Comparison of ENCODE assay signal across 20 cellular contexts in the genomic region with DNA sequence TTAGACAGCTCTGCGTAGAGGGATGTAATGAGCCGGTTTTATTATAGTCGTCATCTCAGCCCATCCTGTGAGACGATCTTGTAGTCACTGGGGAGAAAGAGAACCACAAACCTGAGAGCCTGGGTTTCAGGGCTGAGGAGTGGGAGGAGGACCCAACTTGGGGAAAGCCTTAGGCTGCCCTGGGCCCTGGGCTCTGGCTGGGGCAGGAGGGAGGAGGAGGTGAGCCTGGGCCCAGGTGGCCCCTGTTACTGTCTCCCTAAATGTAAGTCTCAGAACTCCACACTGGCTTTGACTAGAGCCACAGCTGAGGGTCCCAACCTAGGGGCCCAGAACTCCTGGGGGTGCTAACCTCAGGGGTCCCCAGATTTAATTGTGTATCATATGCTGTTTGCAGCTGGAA.
DNase-seq lines count a peak whose midpoint lies in the region; ATAC-seq, FAIRE-seq and TF ChIP-seq lines count a peak whose summit lies in the region.
"Had no signal": no experiment of that assay in that cellular context is flagged by ENCODE, and none has a peak within 500 bp of the region (broad histone marks: within the 10 kb centered on the region; RNA-seq: fewer than 3 reads in every experiment).

No MANE protein-coding gene starts in this region.

- no peaks in the 10 kb centered on the region for H3K36me3 ChIP-seq in RWPE2 (ENCODE audit: low read depth)
- H3K36me3 ChIP-seq in lung (ENCODE audit: control insufficient read depth in 2 of 2, insufficient read depth in 2 of 2, low read length in 2 of 2), result no peaks in the 10 kb centered on the region
- H3K36me3 ChIP-seq in vagina, result no peaks in the 10 kb centered on the region
- H3K36me3 ChIP-seq: HAP-1 had no signal

- no peak for TF ChIP-seq CTCF in RWPE2 (IDR thresholded peaks at IDR 0.05; ENCODE audit: poor library complexity, severe bottlenecking)
- TF ChIP-seq CTCF in lung (IDR thresholded peaks at IDR 0.05; ENCODE audit: control extremely low read depth, extremely low read depth), result no peak
- TF ChIP-seq CTCF in vagina (IDR thresholded peaks at IDR 0.05), result no peak
- TF ChIP-seq CTCF in D721Med (IDR thresholded peaks at IDR 0.05; ENCODE audit: insufficient read depth, missing control alignments), result no peak

- H3K27ac Mint-ChIP-seq in activated CD8-positive, alpha-beta memory T cell treated with anti-CD3 and anti-CD28 coated beads, Interleukin-2, amount 10 ng/mL, durations not matched to agents 7 days and 5 days, result no peak overlapping the region
- H3K27ac Mint-ChIP-seq: CD4-positive, alpha-beta memory T cell had no signal

- no peak for TF ChIP-seq POLR2A in vagina (IDR thresholded peaks at IDR 0.05)

- peaks cover 3% of the 10 kb centered on the region for H3K27me3 Mint-ChIP-seq in activated CD8-positive, alpha-beta memory T cell treated with anti-CD3 and anti-CD28 coated beads, Interleukin-2, amount 10 ng/mL, durations not matched to agents 7 days and 5 days

- intact Hi-C loops in vagina (cut with DNase I), result no loop called here

- ATAC-seq in activated CD8-positive, alpha-beta memory T cell treated with anti-CD3 and anti-CD28 coated beads, Interleukin-2, amount 10 ng/mL, durations not matched to agents 7 days and 5 days, result no peak
- ATAC-seq in RWPE2 (ENCODE audit: low read depth) (no peak), lung (ENCODE audit: insufficient read depth, low FRiP score) (no peak), HG03378 (IDR thresholded peaks at IDR 0.05; ENCODE audit: unreplicated experiment) (no peak)
- ATAC-seq: HepG2 had no signal

- no peak overlapping the region for H3K4me3 ChIP-seq in RWPE2 (ENCODE audit: severe bottlenecking)
- no peak overlapping the region for H3K4me3 ChIP-seq in lung
- no peak overlapping the region for H3K4me3 ChIP-seq in vagina
- H3K4me3 ChIP-seq: HAP-1 had no signal

- H3K27me3 ChIP-seq in RWPE2 (ENCODE audit: insufficient read depth, poor library complexity, severe bottlenecking) (no peaks in the 10 kb centered on the region), lung (ENCODE audit: control insufficient read depth, insufficient read depth) (no peaks in the 10 kb centered on the region), vagina (no peaks in the 10 kb centered on the region)

- no peaks in the 10 kb centered on the region for H3K9me3 ChIP-seq in RWPE2 (ENCODE audit: severe bottlenecking)
- H3K9me3 ChIP-seq in lung (ENCODE audit: control insufficient read depth in 2 of 2, insufficient read depth in 1 of 2, low read length in 1 of 2), result peaks cover 0 to 1% of the 10 kb centered on the region in 2 donors
- no peaks in the 10 kb centered on the region for H3K9me3 ChIP-seq in vagina
- H3K9me3 ChIP-seq: HAP-1 had no signal

- H3K4me1 Mint-ChIP-seq in activated CD8-positive, alpha-beta memory T cell treated with anti-CD3 and anti-CD28 coated beads, Interleukin-2, amount 10 ng/mL, durations not matched to agents 7 days and 5 days, result no peaks in the 10 kb centered on the region
- H3K4me1 Mint-ChIP-seq: CD4-positive, alpha-beta memory T cell had no signal

- H3K27ac ChIP-seq in RWPE2 (ENCODE audit: poor library complexity, severe bottlenecking) (no peak overlapping the region), lung (ENCODE audit: low read depth in 1 of 2, low read length in 1 of 2) (no peak overlapping the region), vagina (no peak overlapping the region)
- H3K27ac ChIP-seq: C4-2B had no signal

- no peaks in the 10 kb centered on the region for H3K4me1 ChIP-seq in RWPE2 (ENCODE audit: insufficient read depth, poor library complexity, severe bottlenecking)
- no peaks in the 10 kb centered on the region for H3K4me1 ChIP-seq in lung (ENCODE audit: control insufficient read depth in 2 of 2, insufficient read depth in 2 of 2, low read length in 2 of 2)
- no peaks in the 10 kb centered on the region for H3K4me1 ChIP-seq in vagina
- H3K4me1 ChIP-seq: HAP-1 had no signal

- H3K36me3 Mint-ChIP-seq in activated CD8-positive, alpha-beta memory T cell treated with anti-CD3 and anti-CD28 coated beads, Interleukin-2, amount 10 ng/mL, durations not matched to agents 7 days and 5 days, result no peaks in the 10 kb centered on the region
- H3K36me3 Mint-ChIP-seq: CD4-positive, alpha-beta memory T cell had no signal

- 71% methylated on average over 4 of the region's 4 CpGs for WGBS in lung, 2 donors

- no peak overlapping the region for H3K4me3 Mint-ChIP-seq in activated CD8-positive, alpha-beta memory T cell treated with anti-CD3 and anti-CD28 coated beads, Interleukin-2, amount 10 ng/mL, durations not matched to agents 7 days and 5 days
- H3K4me3 Mint-ChIP-seq: CD4-positive, alpha-beta memory T cell had no signal

- no peaks in the 10 kb centered on the region for H3K9me3 Mint-ChIP-seq in activated CD8-positive, alpha-beta memory T cell treated with anti-CD3 and anti-CD28 coated beads, Interleukin-2, amount 10 ng/mL, durations not matched to agents 7 days and 5 days (ENCODE audit: low read depth)
- H3K9me3 Mint-ChIP-seq: CD4-positive, alpha-beta memory T cell had no signal

- CTCF ChIA-PET in activated CD8-positive, alpha-beta memory T cell treated with anti-CD3 and anti-CD28 coated beads, Interleukin-2, amount 10 ng/mL, durations not matched to agents 7 days and 5 days (lab: Charles Lee), result no interaction called here

- DNase-seq in activated CD8-positive, alpha-beta memory T cell treated with anti-CD3 and anti-CD28 coated beads, Interleukin-2, amount 10 ng/mL, durations not matched to agents 7 days and 5 days, result peak; percentile 14
- DNase-seq in activated CD8-positive, alpha-beta memory T cell treated with anti-CD3 and anti-CD28 coated beads, Interleukin-2, amount 50 U/mL, for 48 hours, result no peak
- DNase-seq in RWPE2 (ENCODE audit: low spot score), result peak; percentile 22
- DNase-seq in lung (ENCODE audit: low spot score), result peak; percentile 13
- DNase-seq in vagina (ENCODE audit: extremely low spot score in 2 of 2), result peak; percentile 49 to 67
- no peak for DNase-seq in NCI-H1417 treated with DMSO at 0.1 percent for 48 hours (lab: John Stamatoyannopoulos, UW)
- no peak for DNase-seq in D721Med (ENCODE audit: insufficient read length, low spot score)
- DNase-seq: ACHN; CD4-positive, alpha-beta memory T cell; DMS153; DMS79 treated with DMSO at 0.1 percent for 48 hours; EL; GOT3 had no signal

- FAIRE-seq in D721Med (lab: Jason Lieb, UNC), result no peak
- FAIRE-seq: G401.6, GM12891, HepG2, HTR-8/SVneo had no signal

Comparison
In these comparisons a context has a peak if more than half of its experiments do, and no peak if none do; other contexts are left out.
1. DNase-seq: peak in activated CD8-positive, alpha-beta memory T cell treated with anti-CD3 and anti-CD28 coated beads, Interleukin-2, amount 10 ng/mL, durations not matched to agents 7 days and 5 days (single experiment), RWPE2 (single experiment), lung (single experiment) and vagina (2 of 2); none in activated CD8-positive, alpha-beta memory T cell treated with anti-CD3 and anti-CD28 coated beads, Interleukin-2, amount 50 U/mL, for 48 hours (single experiment), NCI-H1417 treated with DMSO at 0.1 percent for 48 hours (single experiment) and D721Med (single experiment).